In genomic region chrX:83658731-83659130, GRCh38 we compare ENCODE assay signal across 15 cellular contexts.
DNase-seq lines count a peak whose midpoint lies in the region; ATAC-seq, FAIRE-seq and TF ChIP-seq lines count a peak whose summit lies in the region.
"Had no signal": no experiment of that assay in that cellular context is flagged by ENCODE, and none has a peak within 500 bp of the region (broad histone marks: within the 10 kb centered on the region; RNA-seq: fewer than 3 reads in every experiment).

No MANE protein-coding gene starts in this region.

- H3K36me3 Mint-ChIP-seq in activated T-cell treated with anti-CD3 and anti-CD28 coated beads, Interleukin-2, amount 50 U/mL, for 4 hours (ENCODE audit: insufficient read depth): no peaks in the 10 kb centered on the region
- no peaks in the 10 kb centered on the region for H3K36me3 Mint-ChIP-seq in natural killer cell

- H3K27me3 Mint-ChIP-seq in activated T-cell treated with anti-CD3 and anti-CD28 coated beads, Interleukin-2, amount 50 U/mL, for 4 hours (ENCODE audit: low read depth): no peaks in the 10 kb centered on the region
- H3K27me3 Mint-ChIP-seq in natural killer cell (ENCODE audit: low read depth in 2 of 2): no peaks in the 10 kb centered on the region
- H3K27me3 Mint-ChIP-seq: CD4-positive, alpha-beta T cell had no signal

- H3K9me3 ChIP-seq in DND-41 (ENCODE audit: insufficient read depth, low read length, severe bottlenecking): no peaks in the 10 kb centered on the region
- H3K9me3 ChIP-seq in WERI-Rb-1 (ENCODE audit: severe bottlenecking): no peaks in the 10 kb centered on the region
- H3K9me3 ChIP-seq in pancreas: no peaks in the 10 kb centered on the region

- no peaks in the 10 kb centered on the region for H3K79me2 ChIP-seq in DND-41 (ENCODE audit: insufficient read depth, low read length)

- H3K9ac ChIP-seq in DND-41 (ENCODE audit: low read depth, low read length): no peak overlapping the region

- no peaks in the 10 kb centered on the region for H3K4me1 Mint-ChIP-seq in activated T-cell treated with anti-CD3 and anti-CD28 coated beads, Interleukin-2, amount 50 U/mL, for 4 hours (ENCODE audit: low read depth)
- H3K4me1 Mint-ChIP-seq in natural killer cell: no peaks in the 10 kb centered on the region

- H3K27ac ChIP-seq in DND-41 (ENCODE audit: low read length): no peak overlapping the region
- no peak overlapping the region for H3K27ac ChIP-seq in WERI-Rb-1
- no peak overlapping the region for H3K27ac ChIP-seq in pancreas
- H3K27ac ChIP-seq: tibial artery had no signal

- ATAC-seq in DND-41 (ENCODE audit: insufficient read depth, low read depth): no peak
- peak; percentile 90 for ATAC-seq in GM18868 (IDR thresholded peaks at IDR 0.05; ENCODE audit: unreplicated experiment)
- ATAC-seq in HG03342 (IDR thresholded peaks at IDR 0.05; ENCODE audit: unreplicated experiment): peak; percentile 88
- ATAC-seq in activated T-cell treated with anti-CD3 and anti-CD28 coated beads, Interleukin-2, amount 50 U/mL, for 4 hours: no peak
- no peak for ATAC-seq in pancreas
- ATAC-seq in natural killer cell: no peak
- ATAC-seq: Right ventricle myocardium inferior, sciatic nerve had no signal

- WGBS in pancreas, 2 donors: 69 to 82% methylated on average over 3 of the region's 3 CpGs

- TF ChIP-seq CTCF in DND-41 (IDR thresholded peaks at IDR 0.05; ENCODE audit: borderline replicate concordance, extremely low read depth, low read length, poor library complexity, severe bottlenecking): peak; percentile 38
- TF ChIP-seq CTCF in WERI-Rb-1 (IDR thresholded peaks at IDR 0.05; ENCODE audit: low read depth, low read length): peak; percentile 54
- no peak for TF ChIP-seq CTCF in pancreas (IDR thresholded peaks at IDR 0.05)
- no peak for TF ChIP-seq CTCF in natural killer cell (IDR thresholded peaks at IDR 0.05)
- TF ChIP-seq CTCF in foreskin fibroblast (IDR thresholded peaks at IDR 0.05; ENCODE audit: low read depth, low read length): no peak

- no peaks in the 10 kb centered on the region for H3K36me3 ChIP-seq in DND-41 (ENCODE audit: insufficient read depth, low read length)
- H3K36me3 ChIP-seq in WERI-Rb-1: no peaks in the 10 kb centered on the region
- no peaks in the 10 kb centered on the region for H3K36me3 ChIP-seq in pancreas
- H3K36me3 ChIP-seq: tibial artery had no signal

- H3K4me1 ChIP-seq in DND-41 (ENCODE audit: insufficient read depth, low read length) (no peaks in the 10 kb centered on the region), pancreas (no peaks in the 10 kb centered on the region)
- H3K4me1 ChIP-seq: tibial artery had no signal

- H3K4me3 Mint-ChIP-seq in activated T-cell treated with anti-CD3 and anti-CD28 coated beads, Interleukin-2, amount 50 U/mL, for 4 hours: no peak overlapping the region
- no peak overlapping the region for H3K4me3 Mint-ChIP-seq in natural killer cell
- H3K4me3 Mint-ChIP-seq: CD4-positive, alpha-beta T cell had no signal

- no peak for FAIRE-seq in pancreas (lab: Jason Lieb, UNC)
- FAIRE-seq: GM18507 had no signal

- no peak overlapping the region for H2AFZ ChIP-seq in DND-41 (ENCODE audit: low read depth, low read length)

- H4K20me1 ChIP-seq in DND-41 (ENCODE audit: insufficient read depth, low read length): no peaks in the 10 kb centered on the region

- DNase-seq in DND-41 (no peak), WERI-Rb-1 (no peak), pancreas (no peak), natural killer cell (no peak), foreskin fibroblast (no peak)
- DNase-seq in activated T-cell treated with anti-CD3 and anti-CD28 coated beads, Interleukin-2, amount 50 U/mL, for 4 hours: no peak
- DNase-seq: CD4-positive, alpha-beta T cell; erythroblast; tibial artery had no signal

- no peaks in the 10 kb centered on the region for H3K9me3 Mint-ChIP-seq in activated T-cell treated with anti-CD3 and anti-CD28 coated beads, Interleukin-2, amount 50 U/mL, for 4 hours
- peaks cover 0 to 3% of the 10 kb centered on the region in 2 donors for H3K9me3 Mint-ChIP-seq in natural killer cell
- H3K9me3 Mint-ChIP-seq: activated T-helper 2 cell treated with anti-CD3 and anti-CD28 coated beads, Interferon-gamma antibody, Interleukin-2, Interleukin-4, amounts not matched to agents 10 μg/mL and 5 μg/mL and 100 μg/mL, durations not matched to agents 14 hours and 24 hours and 36 hours; CD4-positive, alpha-beta T cell had no signal

- H3K4me2 ChIP-seq in DND-41 (ENCODE audit: insufficient read depth, low read length): no peak overlapping the region

- no peak overlapping the region for H3K4me3 ChIP-seq in DND-41 (ENCODE audit: low read depth in 1 of 2, low read length in 2 of 2)
- no peak overlapping the region for H3K4me3 ChIP-seq in WERI-Rb-1 (ENCODE audit: low read depth, low read length)
- H3K4me3 ChIP-seq in pancreas: no peak overlapping the region
- no peak overlapping the region for H3K4me3 ChIP-seq in foreskin fibroblast (ENCODE audit: low read depth in 1 of 2, low read length in 2 of 2)
- H3K4me3 ChIP-seq: tibial artery had no signal

- H3K27ac Mint-ChIP-seq in natural killer cell: no peak overlapping the region
- H3K27ac Mint-ChIP-seq: activated T-helper 2 cell treated with anti-CD3 and anti-CD28 coated beads, Interferon-gamma antibody, Interleukin-2, Interleukin-4, amounts not matched to agents 10 μg/mL and 5 μg/mL and 100 μg/mL, durations not matched to agents 14 hours and 24 hours and 36 hours; CD4-positive, alpha-beta T cell had no signal

- intact Hi-C loops in pancreas (cut with DNase I): no loop called here
- intact Hi-C loops in natural killer cell (cut with micrococcal nuclease): no loop called here

- H3K27me3 ChIP-seq in DND-41 (ENCODE audit: insufficient read depth, low read length, poor library complexity): no peaks in the 10 kb centered on the region
- no peaks in the 10 kb centered on the region for H3K27me3 ChIP-seq in WERI-Rb-1 (ENCODE audit: insufficient read depth, low read depth, severe bottlenecking)
- no peaks in the 10 kb centered on the region for H3K27me3 ChIP-seq in pancreas
- H3K27me3 ChIP-seq: tibial artery had no signal

Comparison
In these comparisons a context has a peak if more than half of its experiments do, and no peak if none do; other contexts are left out.
1. ATAC-seq: peak in GM18868 (single experiment) and HG03342 (single experiment); none in DND-41 (single experiment), activated T-cell treated with anti-CD3 and anti-CD28 coated beads, Interleukin-2, amount 50 U/mL, for 4 hours (0 of 2), pancreas (0 of 4) and natural killer cell (0 of 3).
2. CTCF ChIP-seq: peak in DND-41 (single experiment) and WERI-Rb-1 (single experiment); none in pancreas (0 of 4), natural killer cell (single experiment) and foreskin fibroblast (single experiment).